In genomic region chr20:45044084-45044573, GRCh38 we compare ENCODE assay signal across 9 cellular contexts. TPM values are rescaled to one million over a fixed set of nuclear protein-coding genes. Genes with fewer than 3 reads are reported as not detected.
DNase-seq lines count a peak whose midpoint lies in the region; ATAC-seq and TF ChIP-seq lines count a peak whose summit lies in the region.
"Had no signal": no experiment of that assay in that cellular context is flagged by ENCODE, and none has a peak within 500 bp of the region (broad histone marks: within the 10 kb centered on the region; RNA-seq: fewer than 3 reads in every experiment).

No MANE protein-coding gene starts in this region.

- intact Hi-C loops in OCI-LY7 (cut with micrococcal nuclease; ENCODE audit: unreplicated experiment) (loop anchor here (1.0 kb wide), 1 partner anchor 51 kb away; no protein-coding TSS in a partner anchor), sciatic nerve (cut with DNase I) (loop anchor here (5.0 kb wide), 1 partner anchor 53 kb away; no protein-coding TSS in a partner anchor)

- no TSS peak for BruUV-seq in OCI-LY7 (replicated peaks; lab: Mats Ljungman, UMichigan)

- ATAC-seq in sciatic nerve = peak; percentile 78

- H3K79me2 ChIP-seq in OCI-LY7 (ENCODE audit: insufficient read depth, low read depth, low read length) = peaks cover 48% of the 10 kb centered on the region

- H3K27me3 Mint-ChIP-seq in activated T-cell treated with anti-CD3 and anti-CD28 coated beads, Interleukin-2, amount 50 U/mL, for 24 hours = no peaks in the 10 kb centered on the region
- H3K27me3 Mint-ChIP-seq in IgD-negative memory B cell = no peaks in the 10 kb centered on the region

- H3K36me3 ChIP-seq in OCI-LY7 (ENCODE audit: insufficient read depth, low read length) = peaks cover 89% of the 10 kb centered on the region
- H3K36me3 ChIP-seq in right atrium auricular region = no peaks in the 10 kb centered on the region

- peak overlapping the region; percentile 90 for H3K27ac Mint-ChIP-seq in activated T-cell treated with anti-CD3 and anti-CD28 coated beads, Interleukin-2, amount 50 U/mL, for 24 hours
- H3K27ac Mint-ChIP-seq in IgD-negative memory B cell = peak overlapping the region; percentile 0 to 90 (median 6)

- POLR2A ChIA-PET in OCI-LY7 (lab: Charles Lee) = interaction anchor here (0.8 kb wide), 1 partner anchor 1303 kb away, joined by 3 read pairs; no protein-coding TSS in a partner anchor

- peaks cover 11% of the 10 kb centered on the region; the same call in 1 of the 2 replicates for H4K20me1 ChIP-seq in OCI-LY7 (ENCODE audit: insufficient read depth, low read length)

- DNase-seq in activated T-cell treated with anti-CD3 and anti-CD28 coated beads, Interleukin-2, amount 50 U/mL, for 24 hours = no peak
- DNase-seq in activated T-cell treated with anti-CD3 and anti-CD28 coated beads for 4 hours (no peak), OCI-LY7 (ENCODE audit: low spot score) (peak; percentile 83), amniotic epithelial cell (ENCODE audit: low read depth) (peak; percentile 83), right atrium auricular region (ENCODE audit: low spot score) (no peak), sciatic nerve (ENCODE audit: low spot score) (no peak), HK-2 (ENCODE audit: unreplicated experiment) (no peak)

- H3K4me2 ChIP-seq in OCI-LY7 (ENCODE audit: low read length) = no peak overlapping the region

- TF ChIP-seq CTCF in OCI-LY7 (conservative IDR thresholded peaks at IDR 0.05; ENCODE audit: low read length) (peak; percentile 97), right atrium auricular region (IDR thresholded peaks at IDR 0.05) (peak; percentile 66 to 87)

- H3K27me3 ChIP-seq in right atrium auricular region = no peaks in the 10 kb centered on the region

- CTCF ChIA-PET in OCI-LY7 (lab: Charles Lee; ENCODE audit: unreplicated experiment) = no interaction called here

- peaks cover 26% of the 10 kb centered on the region for H3K4me1 ChIP-seq in OCI-LY7 (ENCODE audit: insufficient read depth, low read length, poor library complexity, severe bottlenecking)
- H3K4me1 ChIP-seq in right atrium auricular region = peaks cover 0 to 9% of the 10 kb centered on the region in 2 donors

- H3K4me3 ChIP-seq in OCI-LY7 (ENCODE audit: low read depth, low read length, poor library complexity, severe bottlenecking) (no peak overlapping the region), right atrium auricular region (no peak overlapping the region)

- peaks cover 79% of the 10 kb centered on the region for H3K4me1 Mint-ChIP-seq in activated T-cell treated with anti-CD3 and anti-CD28 coated beads, Interleukin-2, amount 50 U/mL, for 24 hours (ENCODE audit: low read depth)
- peaks cover 41 to 42% (median 42%) of the 10 kb centered on the region in 3 donors for H3K4me1 Mint-ChIP-seq in IgD-negative memory B cell

- H3K9me3 ChIP-seq in OCI-LY7 (ENCODE audit: low read length) = no peaks in the 10 kb centered on the region
- no peaks in the 10 kb centered on the region for H3K9me3 ChIP-seq in right atrium auricular region

- no peak overlapping the region for H2AFZ ChIP-seq in OCI-LY7 (ENCODE audit: low read length)

- H3K4me3 Mint-ChIP-seq in activated T-cell treated with anti-CD3 and anti-CD28 coated beads, Interleukin-2, amount 50 U/mL, for 24 hours = no peak overlapping the region
- H3K4me3 Mint-ChIP-seq in IgD-negative memory B cell = peak overlapping the region in 1 of 4 donors; percentile 51

- H3K36me3 Mint-ChIP-seq in activated T-cell treated with anti-CD3 and anti-CD28 coated beads, Interleukin-2, amount 50 U/mL, for 24 hours (ENCODE audit: low read depth) = peaks cover 93% of the 10 kb centered on the region
- peaks cover 18% of the 10 kb centered on the region for H3K36me3 Mint-ChIP-seq in IgD-negative memory B cell

- H3K27ac ChIP-seq in OCI-LY7 (ENCODE audit: low read depth, low read length, poor library complexity, severe bottlenecking) (peak overlapping the region; percentile 56), right atrium auricular region (no peak overlapping the region)

- H3K9me3 Mint-ChIP-seq in activated T-cell treated with anti-CD3 and anti-CD28 coated beads, Interleukin-2, amount 50 U/mL, for 24 hours = no peaks in the 10 kb centered on the region
- H3K9me3 Mint-ChIP-seq in IgD-negative memory B cell = no peaks in the 10 kb centered on the region

- H3K9me2 ChIP-seq in OCI-LY7 (ENCODE audit: insufficient read depth, low read length) = no peaks in the 10 kb centered on the region

RNA-seq across cellular contexts. Expression of gene KCNS1, which starts 56.8 kb away (rescaled TPM):
- polyA plus RNA-seq in IgD-negative memory B cell = not detected
- not detected in 2 replicates for total RNA-seq in OCI-LY7 (2014; rRNA removed; shearing (Covaris generic))
- total RNA-seq in OCI-LY7 (2022) (not detected in 2 replicates), right atrium auricular region (under 1 TPM; 0.33 to 0.39 TPM), sciatic nerve (not detected)
- total RNA-seq: mononuclear cell had no signal

Comparison
In these comparisons a context has a peak if more than half of its experiments do, and no peak if none do; other contexts are left out.
1. DNase-seq: peak in OCI-LY7 (single experiment) and amniotic epithelial cell (single experiment); none in activated T-cell treated with anti-CD3 and anti-CD28 coated beads, Interleukin-2, amount 50 U/mL, for 24 hours (single experiment), activated T-cell treated with anti-CD3 and anti-CD28 coated beads for 4 hours (single experiment), right atrium auricular region (single experiment), sciatic nerve (single experiment) and HK-2 (single experiment).